In the genomic region with DNA sequence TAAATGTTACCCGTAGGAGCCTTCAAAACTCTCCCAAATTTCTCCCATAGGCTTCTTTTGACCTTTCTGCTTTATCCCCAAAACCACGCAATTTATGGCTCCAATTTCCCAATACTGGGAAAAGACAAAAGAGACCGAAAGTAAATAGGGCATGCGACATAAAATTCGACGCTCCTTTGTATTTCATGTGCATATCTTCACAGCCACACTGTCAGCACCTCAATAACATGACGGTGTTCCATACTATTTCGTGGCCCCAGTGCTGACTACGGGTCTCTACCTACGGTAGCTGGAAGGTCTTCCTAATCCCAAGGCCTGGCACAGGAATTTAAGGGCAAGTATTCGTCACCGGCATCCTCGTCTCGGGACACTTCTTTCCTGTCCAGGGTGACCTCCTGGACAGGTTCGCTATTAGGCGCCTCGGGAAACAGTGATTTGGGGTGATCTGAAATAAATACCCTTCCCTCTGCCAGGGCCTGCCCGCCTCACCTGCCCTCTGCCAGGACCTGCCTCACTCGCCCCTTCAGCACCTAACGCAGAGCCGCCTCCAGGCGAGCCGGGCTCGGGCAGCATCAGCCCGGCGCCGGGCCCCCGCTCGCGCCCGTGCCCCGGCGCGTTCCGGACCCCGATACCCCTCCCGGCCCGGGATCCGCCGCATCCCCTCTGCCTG, we compare ENCODE assay signal across 8 cellular contexts. TPM values are rescaled to one million over a fixed set of nuclear protein-coding genes. Genes with fewer than 3 reads are reported as not detected.
A peak's percentile ranks its signal among the peaks of the same experiment; 100 is the strongest.
DNase-seq lines count a peak whose midpoint lies in the region; ATAC-seq and TF ChIP-seq lines count a peak whose summit lies in the region.

No MANE protein-coding gene starts in this region.

- peaks cover 0 to 3% (median 0%) of the 10 kb centered on the region in 5 donors for H3K36me3 Mint-ChIP-seq in naive thymus-derived CD4-positive, alpha-beta T cell
- H3K36me3 Mint-ChIP-seq in stimulated activated memory B cell treated with anti-CD40 and anti-IgM and Interleukin-4, amounts not matched to agents 10 μg/mL and 1 μg/mL and 100 μg/mL, for 72 hours = no peaks in the 10 kb centered on the region

- in situ Hi-C loops in GM18951 (cut with MboI; ENCODE audit: low sequenced_read_pairs, unreplicated experiment) = no loop called here

- TF ChIP-seq CTCF in AG09309 (IDR thresholded peaks at IDR 0.05; ENCODE audit: control insufficient read depth, insufficient read depth, low read depth, low read length, missing control alignments) = no peak

- no peaks in the 10 kb centered on the region for H3K36me3 ChIP-seq in esophagus (ENCODE audit: control insufficient read depth in 2 of 2, insufficient read depth in 2 of 2, low read length in 1 of 2)
- no peaks in the 10 kb centered on the region for H3K36me3 ChIP-seq in naive thymus-derived CD4-positive, alpha-beta T cell (ENCODE audit: control insufficient read depth in 2 of 3, insufficient read depth in 3 of 3, low read length in 3 of 3)

- peaks cover 0 to 25% (median 0%) of the 10 kb centered on the region in 5 donors for H3K27me3 Mint-ChIP-seq in naive thymus-derived CD4-positive, alpha-beta T cell
- H3K27me3 Mint-ChIP-seq in stimulated activated memory B cell treated with anti-CD40 and anti-IgM and Interleukin-4, amounts not matched to agents 10 μg/mL and 1 μg/mL and 100 μg/mL, for 72 hours = no peaks in the 10 kb centered on the region

- peak overlapping the region; percentile 91 to 94 for H3K27ac ChIP-seq in esophagus (ENCODE audit: low read depth in 2 of 2, low read length in 1 of 2)
- H3K27ac ChIP-seq in naive thymus-derived CD4-positive, alpha-beta T cell (ENCODE audit: low read depth, low read length) = peak overlapping the region; percentile 80

- POLR2A ChIA-PET in naive thymus-derived CD4-positive, alpha-beta T cell (lab: Charles Lee) = interaction anchor here (1.0 to 2.9 kb wide), 4 partner anchors 8 to 512 kb away, joined by 3 to 20 read pairs (median 5); partner anchors contain the start of genes ASXL2 and RAB10

- peaks cover 15 to 56% (median 37%) of the 10 kb centered on the region in 7 donors for H3K4me1 Mint-ChIP-seq in naive thymus-derived CD4-positive, alpha-beta T cell
- H3K4me1 Mint-ChIP-seq in stimulated activated memory B cell treated with anti-CD40 and anti-IgM and Interleukin-4, amounts not matched to agents 10 μg/mL and 1 μg/mL and 100 μg/mL, for 72 hours = peaks cover 17% of the 10 kb centered on the region

- peak; percentile 66 for ATAC-seq in HG03159 (IDR thresholded peaks at IDR 0.05; ENCODE audit: unreplicated experiment)
- ATAC-seq in naive thymus-derived CD4-positive, alpha-beta T cell = peak; percentile 82
- ATAC-seq in stimulated activated memory B cell treated with anti-CD40 and anti-IgM and Interleukin-4, amounts not matched to agents 10 μg/mL and 1 μg/mL and 100 μg/mL, for 72 hours = peak; percentile 84

- CTCF ChIA-PET in naive thymus-derived CD4-positive, alpha-beta T cell (lab: Charles Lee) = no interaction called here

- H3K9me3 ChIP-seq in esophagus (ENCODE audit: control insufficient read depth in 2 of 2, insufficient read depth in 1 of 2, low read depth in 1 of 2, low read length in 1 of 2) = no peaks in the 10 kb centered on the region
- no peaks in the 10 kb centered on the region for H3K9me3 ChIP-seq in naive thymus-derived CD4-positive, alpha-beta T cell (ENCODE audit: control insufficient read depth in 2 of 3, low read length in 3 of 3)

- H3K9me3 Mint-ChIP-seq in naive thymus-derived CD4-positive, alpha-beta T cell = peaks cover 0 to 2% (median 0%) of the 10 kb centered on the region in 11 donors
- H3K9me3 Mint-ChIP-seq in stimulated activated memory B cell treated with anti-CD40 and anti-IgM and Interleukin-4, amounts not matched to agents 10 μg/mL and 1 μg/mL and 100 μg/mL, for 72 hours = no peaks in the 10 kb centered on the region

- peak overlapping the region; percentile 84 to 90 (median 88) for H3K4me3 Mint-ChIP-seq in naive thymus-derived CD4-positive, alpha-beta T cell
- peak overlapping the region; percentile 79 for H3K4me3 Mint-ChIP-seq in stimulated activated memory B cell treated with anti-CD40 and anti-IgM and Interleukin-4, amounts not matched to agents 10 μg/mL and 1 μg/mL and 100 μg/mL, for 72 hours

- H3K27ac Mint-ChIP-seq in naive thymus-derived CD4-positive, alpha-beta T cell = peak overlapping the region; percentile 56 to 92 (median 81)
- peak overlapping the region; percentile 82 for H3K27ac Mint-ChIP-seq in stimulated activated memory B cell treated with anti-CD40 and anti-IgM and Interleukin-4, amounts not matched to agents 10 μg/mL and 1 μg/mL and 100 μg/mL, for 72 hours

- intact Hi-C loops in naive thymus-derived CD4-positive, alpha-beta T cell (cut with micrococcal nuclease) = loop anchor here (1.0 to 10.0 kb wide), 17 partner anchors 80 to 1732 kb away; partner anchors contain the start of genes ASXL2 (in 2 of the 2), ADGRF3 (in 1 of the 2), CENPA (in 1 of the 2) and CENPO (in 1 of the 2)

- TF ChIP-seq POLR2A in GM18951 (IDR thresholded peaks at IDR 0.05; ENCODE audit: extremely low read depth, insufficient read depth, insufficient read length) = peak; percentile 19

- 3 to 4% methylated on average over 33 to 40 of the region's 40 CpGs for WGBS in esophagus, 2 donors

- no peaks in the 10 kb centered on the region for H3K27me3 ChIP-seq in esophagus (ENCODE audit: control insufficient read depth in 1 of 2, insufficient read depth in 2 of 2, low read length in 2 of 2)
- no peaks in the 10 kb centered on the region for H3K27me3 ChIP-seq in naive thymus-derived CD4-positive, alpha-beta T cell (ENCODE audit: control insufficient read depth in 2 of 2, insufficient read depth in 2 of 2, low read length in 2 of 2)

- DNase-seq in AG09309 (ENCODE audit: low read depth) = no peak
- peak; percentile 7 for DNase-seq in NCI-H82 treated with DMSO at 0.1 percent for 48 hours (lab: John Stamatoyannopoulos, UW; ENCODE audit: unreplicated experiment)
- peak; percentile 52 for DNase-seq in activated T-cell treated with anti-CD3 and anti-CD28 coated beads for 4 hours
- DNase-seq in naive thymus-derived CD4-positive, alpha-beta T cell = peak; percentile 59 to 78 (median 72)

- peak overlapping the region; percentile 59 for H3K4me3 ChIP-seq in AG09309 (ENCODE audit: control insufficient read depth, low read depth, low read length)
- peak overlapping the region; percentile 82 to 95 for H3K4me3 ChIP-seq in esophagus (ENCODE audit: low read depth in 1 of 2, low read length in 2 of 2)
- H3K4me3 ChIP-seq in naive thymus-derived CD4-positive, alpha-beta T cell (ENCODE audit: low read length) = peak overlapping the region; percentile 94

- no peaks in the 10 kb centered on the region for H3K4me1 ChIP-seq in esophagus (ENCODE audit: control insufficient read depth in 2 of 2, insufficient read depth in 2 of 2, low read length in 1 of 2)
- peaks cover 12 to 15% of the 10 kb centered on the region in 2 donors for H3K4me1 ChIP-seq in naive thymus-derived CD4-positive, alpha-beta T cell (ENCODE audit: control insufficient read depth in 2 of 2, insufficient read depth in 2 of 2, low read length in 2 of 2)

RNA-seq across cellular contexts. Expression of gene DTNB, which starts 0.7 kb away (rescaled TPM):
- 10 to 100 TPM in 1 of 2 donors, 1 to 10 TPM in 1; 7.9 to 13.9 TPM for polyA plus RNA-seq in esophagus
- 10 to 100 TPM; 32.8 to 56.2 (median 33.8) TPM for total RNA-seq in naive thymus-derived CD4-positive, alpha-beta T cell
- 10 to 100 TPM; 17.0 to 24.4 TPM for polyA plus RNA-seq in naive thymus-derived CD4-positive, alpha-beta T cell
